ENCODE assay signal across 20 cellular contexts in the genomic region with DNA sequence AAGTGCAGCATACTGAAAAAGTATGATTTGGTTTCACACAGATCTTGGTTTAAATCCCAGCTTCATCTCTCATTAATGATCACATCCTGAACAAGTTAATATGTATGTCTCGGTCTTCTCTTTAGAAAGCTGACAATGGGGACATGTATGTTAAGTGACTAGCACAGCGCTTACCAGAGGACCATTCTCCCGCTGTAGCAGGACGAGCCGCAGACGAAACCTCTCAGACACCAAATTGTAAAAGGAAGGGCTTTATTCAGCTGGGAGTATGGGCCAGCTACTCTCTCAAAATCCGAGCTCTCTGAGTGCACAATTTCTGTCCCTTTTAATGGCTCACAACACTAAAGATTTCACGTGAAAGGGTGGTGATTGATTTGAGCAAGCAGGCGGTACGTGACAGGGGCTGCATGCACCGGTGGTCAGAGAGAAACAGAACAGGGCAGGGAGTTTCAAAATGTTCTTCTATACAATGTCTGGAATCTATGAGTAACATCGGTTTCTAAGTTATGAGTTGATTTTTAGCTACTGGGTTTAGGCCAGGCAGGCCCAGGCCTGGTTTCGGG.
"Had no signal": no experiment of that assay in that cellular context is flagged by ENCODE, and none has a peak within 500 bp of the region (broad histone marks: within the 10 kb centered on the region; RNA-seq: fewer than 3 reads in every experiment).

No MANE protein-coding gene starts in this region.

- H3K36me3 ChIP-seq: left ventricle myocardium inferior, right atrium auricular region, tibial nerve, vagina had no signal

- H3K4me3 Mint-ChIP-seq: activated naive CD4-positive, alpha-beta T cell treated with anti-CD3 and anti-CD28 coated beads, Interleukin-2, amount 50 U/mL, for 24 hours; activated T-cell treated with anti-CD3 and anti-CD28 coated beads, Interleukin-2, amount 50 U/mL, for 4 hours; T-helper 1 cell treated with Interleukin-12 subunit alpha and Interleukin-12 subunit beta and Interleukin-4 antibody, amounts not matched to agents 30 μg/mL and 1 μg/mL, for 36 hours had no signal

- H3K9me3 Mint-ChIP-seq: activated naive CD4-positive, alpha-beta T cell treated with anti-CD3 and anti-CD28 coated beads, Interleukin-2, amount 50 U/mL, for 24 hours; activated T-cell treated with anti-CD3 and anti-CD28 coated beads, Interleukin-2, amount 50 U/mL, for 4 hours; T-helper 1 cell treated with Interleukin-12 subunit alpha and Interleukin-12 subunit beta and Interleukin-4 antibody, amounts not matched to agents 30 μg/mL and 1 μg/mL, for 36 hours had no signal

- H3K36me3 Mint-ChIP-seq: activated naive CD4-positive, alpha-beta T cell treated with anti-CD3 and anti-CD28 coated beads, Interleukin-2, amount 50 U/mL, for 24 hours had no signal

- H3K27me3 Mint-ChIP-seq: activated naive CD4-positive, alpha-beta T cell treated with anti-CD3 and anti-CD28 coated beads, Interleukin-2, amount 50 U/mL, for 24 hours had no signal

- H3K27ac Mint-ChIP-seq: activated naive CD4-positive, alpha-beta T cell treated with anti-CD3 and anti-CD28 coated beads, Interleukin-2, amount 50 U/mL, for 24 hours; T-helper 1 cell treated with Interleukin-12 subunit alpha and Interleukin-12 subunit beta and Interleukin-4 antibody, amounts not matched to agents 30 μg/mL and 1 μg/mL, for 36 hours had no signal

- DNase-seq: activated CD4-positive, alpha-beta T cell treated with anti-CD3 and anti-CD28 coated beads, Interleukin-2, amount 50 U/mL, for 1 hour; activated CD4-positive, CD25-positive, alpha-beta regulatory T cell treated with anti-CD3 and anti-CD28 coated beads, Interleukin-2, amount 50 U/mL, for 72 hours; activated CD8-positive, alpha-beta memory T cell treated with anti-CD3 and anti-CD28 coated beads, Interleukin-2, amount 50 U/mL, for 4 hours; activated effector memory CD4-positive, alpha-beta T cell treated with Interleukin-2 at 50 U/mL for 16 hours; activated T-cell treated with anti-CD3 and anti-CD28 coated beads, Interleukin-2, amount 50 U/mL, for 4 hours; dorsolateral prefrontal cortex; erythroblast; foreskin melanocyte; glutamatergic neuron; left ventricle myocardium inferior; mammary epithelial cell; nucleus accumbens; stimulated activated CD4-positive, alpha-beta T cell treated with anti-CD3 and anti-CD28 coated beads, Interleukin-2, amount 100 ng/mL, for 24 hours; stimulated activated naive CD8-positive, alpha-beta T cell treated with anti-CD3 and anti-CD28 coated beads, Interleukin-15, Interleukin-2, amounts not matched to agents 100 U/mL and 50 U/mL, for 24 hours; substantia nigra had no signal

- H3K9me3 ChIP-seq: left ventricle myocardium inferior, right atrium auricular region, tibial nerve, vagina had no signal

- H3K4me1 Mint-ChIP-seq: activated naive CD4-positive, alpha-beta T cell treated with anti-CD3 and anti-CD28 coated beads, Interleukin-2, amount 50 U/mL, for 24 hours had no signal

- H3K4me1 ChIP-seq: left ventricle myocardium inferior, right atrium auricular region, tibial nerve, vagina had no signal

- H3K4me3 ChIP-seq: dorsolateral prefrontal cortex, left ventricle myocardium inferior, right atrium auricular region, tibial nerve, vagina had no signal

- H3K27ac ChIP-seq: left ventricle myocardium inferior, right atrium auricular region, tibial nerve, vagina had no signal

- H3K27me3 ChIP-seq: dorsolateral prefrontal cortex, right atrium auricular region, tibial nerve, vagina had no signal
